23 cellular contexts compared by ENCODE assay signal in the genomic region with DNA sequence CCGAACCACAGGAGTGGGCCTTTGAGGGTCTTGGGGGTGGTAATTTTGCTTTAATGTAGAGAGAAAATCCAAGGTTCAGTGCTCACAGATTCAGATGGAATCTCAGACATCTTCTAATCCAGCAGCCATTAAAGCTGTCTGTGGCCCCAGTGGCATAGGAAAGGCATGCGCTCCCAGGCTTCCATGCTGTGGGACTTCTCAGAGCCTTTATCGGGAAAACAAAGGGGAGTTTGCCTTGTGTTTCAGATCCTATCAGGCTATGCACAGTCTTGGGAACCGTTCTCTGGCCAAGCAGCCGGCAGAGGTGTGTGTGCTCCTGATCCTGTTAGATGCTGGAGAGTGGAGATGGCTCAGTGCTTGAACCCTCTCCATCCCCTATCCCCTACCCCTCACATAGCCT. TPM values are rescaled to one million over a fixed set of nuclear protein-coding genes. Genes with fewer than 3 reads are reported as not detected.
DNase-seq lines count a peak whose midpoint lies in the region; ATAC-seq, FAIRE-seq and TF ChIP-seq lines count a peak whose summit lies in the region.
"Had no signal": no experiment of that assay in that cellular context is flagged by ENCODE, and none has a peak within 500 bp of the region (broad histone marks: within the 10 kb centered on the region; RNA-seq: fewer than 3 reads in every experiment).

No MANE protein-coding gene starts in this region.

- H3K36me3 Mint-ChIP-seq in stimulated activated effector memory CD8-positive, alpha-beta T cell treated with anti-CD3 and anti-CD28 coated beads, Interleukin-12 subunit alpha, Interleukin-12 subunit beta, amount 100 ng/mL, for 72 hours, result peaks cover 41% of the 10 kb centered on the region
- no peaks in the 10 kb centered on the region for H3K36me3 Mint-ChIP-seq in activated T-cell treated with anti-CD3 and anti-CD28 coated beads, Interleukin-2, amount 50 U/mL, for 4 hours (ENCODE audit: insufficient read depth)
- H3K36me3 Mint-ChIP-seq in stimulated activated naive B cell treated with anti-CD40 and anti-IgM and Interleukin-4, amounts not matched to agents 10 μg/mL and 1 μg/mL and 100 μg/mL, for 72 hours, result no peaks in the 10 kb centered on the region

- no peak overlapping the region; the same call in 1 of the 2 replicates for H3K9ac ChIP-seq in HepG2 (ENCODE audit: insufficient read depth, low read depth, low read length)
- H3K9ac ChIP-seq: BLaER1 had no signal

- H3K9me3 ChIP-seq in HepG2 (ENCODE audit: low read length), result no peaks in the 10 kb centered on the region
- no peaks in the 10 kb centered on the region for H3K9me3 ChIP-seq in right lobe of liver
- H3K9me3 ChIP-seq: adrenal gland, BLaER1, left lung, Peyer's patch had no signal

- TF ChIP-seq POLR2A in HepG2 (IDR thresholded peaks at IDR 0.05; ENCODE audit: insufficient read depth in 1 of 2, low read depth in 2 of 2, low read length in 2 of 2) (no peak), right lobe of liver (IDR thresholded peaks at IDR 0.05) (no peak)

- in situ Hi-C loops in HepG2 (cut with HindIII; ENCODE audit: extremely low pct_ligation_motif_present, low pct_unique_long_range_greater_than_20kb), result no loop called here

- no peak overlapping the region for H3K4me3 Mint-ChIP-seq in stimulated activated effector memory CD8-positive, alpha-beta T cell treated with anti-CD3 and anti-CD28 coated beads, Interleukin-12 subunit alpha, Interleukin-12 subunit beta, amount 100 ng/mL, for 72 hours
- no peak overlapping the region for H3K4me3 Mint-ChIP-seq in activated T-cell treated with anti-CD3 and anti-CD28 coated beads, Interleukin-2, amount 50 U/mL, for 4 hours
- H3K4me3 Mint-ChIP-seq in stimulated activated naive B cell treated with anti-CD40 and anti-IgM and Interleukin-4, amounts not matched to agents 10 μg/mL and 1 μg/mL and 100 μg/mL, for 72 hours, result no peak overlapping the region
- H3K4me3 Mint-ChIP-seq: T-helper 17 cell had no signal

- H3K27me3 ChIP-seq in HepG2 (ENCODE audit: control insufficient read depth in 1 of 2, insufficient read depth in 2 of 2, low read length in 2 of 2), result no peaks in the 10 kb centered on the region
- no peaks in the 10 kb centered on the region for H3K27me3 ChIP-seq in right lobe of liver
- H3K27me3 ChIP-seq in layer of hippocampus (ENCODE audit: control insufficient read depth, insufficient read depth, low read length), result no peaks in the 10 kb centered on the region
- H3K27me3 ChIP-seq: adrenal gland, BLaER1, Peyer's patch had no signal

- no peak overlapping the region for H2AFZ ChIP-seq in HepG2 (ENCODE audit: low read length)

- TF ChIP-seq CTCF in HepG2 (CRISPR knock-in tag; IDR thresholded peaks at IDR 0.05), result no peak
- no peak for TF ChIP-seq CTCF in right lobe of liver (IDR thresholded peaks at IDR 0.05)

- TF ChIP-seq EP300 in HepG2 (IDR thresholded peaks at IDR 0.05; ENCODE audit: low read depth in 2 of 2, low read length in 2 of 2), result no peak
- no peak for TF ChIP-seq EP300 in HepG2 (CRISPR knock-in tag; IDR thresholded peaks at IDR 0.05; ENCODE audit: borderline replicate concordance)

- FAIRE-seq in HepG2 (lab: Jason Lieb, UNC), result peak; percentile 28
- FAIRE-seq: GM18507 had no signal

- H3K4me3 ChIP-seq in HepG2 (replicated peaks in 1 of 3; ENCODE audit: insufficient read depth in 1 of 3, low read depth in 2 of 3, low read length in 3 of 3), result no peak overlapping the region
- H3K4me3 ChIP-seq in right lobe of liver, result no peak overlapping the region
- H3K4me3 ChIP-seq: adrenal gland, BLaER1, left lung had no signal

- H3K9me3 Mint-ChIP-seq in stimulated activated effector memory CD8-positive, alpha-beta T cell treated with anti-CD3 and anti-CD28 coated beads, Interleukin-12 subunit alpha, Interleukin-12 subunit beta, amount 100 ng/mL, for 72 hours, result no peaks in the 10 kb centered on the region
- no peaks in the 10 kb centered on the region for H3K9me3 Mint-ChIP-seq in activated T-cell treated with anti-CD3 and anti-CD28 coated beads, Interleukin-2, amount 50 U/mL, for 4 hours
- no peaks in the 10 kb centered on the region for H3K9me3 Mint-ChIP-seq in stimulated activated naive B cell treated with anti-CD40 and anti-IgM and Interleukin-4, amounts not matched to agents 10 μg/mL and 1 μg/mL and 100 μg/mL, for 72 hours

- H3K27ac Mint-ChIP-seq in stimulated activated effector memory CD8-positive, alpha-beta T cell treated with anti-CD3 and anti-CD28 coated beads, Interleukin-12 subunit alpha, Interleukin-12 subunit beta, amount 100 ng/mL, for 72 hours, result peak overlapping the region; percentile 11
- H3K27ac Mint-ChIP-seq in stimulated activated naive B cell treated with anti-CD40 and anti-IgM and Interleukin-4, amounts not matched to agents 10 μg/mL and 1 μg/mL and 100 μg/mL, for 72 hours, result no peak overlapping the region
- H3K27ac Mint-ChIP-seq: T-helper 17 cell had no signal

- ATAC-seq in HepG2, result no peak
- ATAC-seq in right lobe of liver, result no peak
- no peak for ATAC-seq in stimulated activated effector memory CD8-positive, alpha-beta T cell treated with anti-CD3 and anti-CD28 coated beads, Interleukin-12 subunit alpha, Interleukin-12 subunit beta, amount 100 ng/mL, for 72 hours
- ATAC-seq in activated T-cell treated with anti-CD3 and anti-CD28 coated beads, Interleukin-2, amount 50 U/mL, for 4 hours, result no peak
- ATAC-seq in stimulated activated naive B cell treated with anti-CD40 and anti-IgM and Interleukin-4, amounts not matched to agents 10 μg/mL and 1 μg/mL and 100 μg/mL, for 72 hours (replicated peaks), result no peak
- ATAC-seq: left lung, T-helper 17 cell had no signal

- CTCF ChIA-PET in HepG2 (lab: Yijun Ruan, JAX; ENCODE audit: low intra/inter-chr PET ratio, low total read pairs), result interaction anchor here (2.3 kb wide), 1 partner anchor 13 kb away, joined by 9 read pairs; no protein-coding TSS in a partner anchor

- no peaks in the 10 kb centered on the region for H3K79me2 ChIP-seq in HepG2 (ENCODE audit: insufficient read depth, low read length)

- H4K20me1 ChIP-seq in HepG2 (ENCODE audit: insufficient read depth, low read length), result no peaks in the 10 kb centered on the region
- H4K20me1 ChIP-seq: BLaER1 had no signal

- H3K27me3 Mint-ChIP-seq in activated T-cell treated with anti-CD3 and anti-CD28 coated beads, Interleukin-2, amount 50 U/mL, for 4 hours (ENCODE audit: low read depth), result peaks cover 12% of the 10 kb centered on the region
- H3K27me3 Mint-ChIP-seq in stimulated activated naive B cell treated with anti-CD40 and anti-IgM and Interleukin-4, amounts not matched to agents 10 μg/mL and 1 μg/mL and 100 μg/mL, for 72 hours, result peaks cover 26 to 29% of the 10 kb centered on the region in 2 donors

- H3K36me3 ChIP-seq in HepG2 (replicated peaks in 1 of 2; ENCODE audit: control insufficient read depth in 1 of 2, insufficient read depth in 2 of 2, low read length in 2 of 2), result no peaks in the 10 kb centered on the region
- no peaks in the 10 kb centered on the region for H3K36me3 ChIP-seq in right lobe of liver
- H3K36me3 ChIP-seq: adrenal gland, BLaER1, left lung, Peyer's patch had no signal

- H3K4me2 ChIP-seq in HepG2 (ENCODE audit: low read depth, low read length), result peak overlapping the region; percentile 94; the same call in 1 of the 2 replicates

- WGBS in HepG2 (ENCODE audit: low lambda C conversion rate), result 95% methylated on average over 4 of the region's 5 CpGs
- 100% methylated on average over 1 of the region's 5 CpGs for WGBS in right lobe of liver (ENCODE audit: insufficient coverage, low coverage, low lambda C conversion rate, missing lambda C conversion rate)

- DNase-seq in HepG2 (ENCODE audit: low spot score), result no peak
- DNase-seq in right lobe of liver, result no peak
- no peak for DNase-seq in stimulated activated effector memory CD8-positive, alpha-beta T cell treated with anti-CD3 and anti-CD28 coated beads, Interleukin-12 subunit alpha, Interleukin-12 subunit beta, amount 100 ng/mL, for 72 hours (ENCODE audit: low spot score in 2 of 2)
- DNase-seq in activated T-cell treated with anti-CD3 and anti-CD28 coated beads, Interleukin-2, amount 50 U/mL, for 4 hours, result no peak
- DNase-seq in stimulated activated naive B cell treated with anti-CD40 and anti-IgM and Interleukin-4, amounts not matched to agents 10 μg/mL and 1 μg/mL and 100 μg/mL, for 72 hours, result no peak
- no peak for DNase-seq in stimulated activated naive CD4-positive, alpha-beta T cell (lab: John Stamatoyannopoulos, UW)
- no peak for DNase-seq in activated T-cell treated with anti-CD3 and anti-CD28 coated beads for 4 hours
- DNase-seq: activated CD4-positive, alpha-beta T cell treated with anti-CD3 and anti-CD28 coated beads for 48 hours; adrenal gland; central memory CD4-positive, alpha-beta T cell; left lung; NCI-H1105; NCI-H2107; NCI-H510A; NK-92 treated with Interleukin-12 subunit alpha and Interleukin-12 subunit beta, amount 100 ng/mL, for 24 hours; T-helper 17 cell had no signal

- intact Hi-C loops in HepG2 (cut with micrococcal nuclease; ENCODE audit: unreplicated experiment), result no loop called here
- intact Hi-C loops in right lobe of liver (cut with DNase I), result no loop called here

- no peak for TF ChIP-seq RAD21 in HepG2 (CRISPR knock-in tag; IDR thresholded peaks at IDR 0.05)

- H3K27ac ChIP-seq in HepG2 (ENCODE audit: extremely low read length, insufficient read depth, low read length), result no peak overlapping the region
- no peak overlapping the region for H3K27ac ChIP-seq in right lobe of liver
- H3K27ac ChIP-seq in layer of hippocampus (ENCODE audit: low read depth, low read length), result peak overlapping the region; percentile 75

- BruUV-seq in HepG2 (replicated peaks; lab: Mats Ljungman, UMichigan), result no TSS peak

- POLR2A ChIA-PET in HepG2 (lab: Yijun Ruan, JAX), result interaction anchor here (0.6 to 6.9 kb wide), 11 partner anchors 7 to 146 kb away, joined by 3 to 127 read pairs (median 8); a partner anchor contains a TSS

- H3K4me1 ChIP-seq in HepG2 (ENCODE audit: insufficient read depth, low read length) (peaks cover 75% of the 10 kb centered on the region), right lobe of liver (peaks cover 0 to 18% (median 0%) of the 10 kb centered on the region in 4 donors)

- H3K4me1 Mint-ChIP-seq in stimulated activated effector memory CD8-positive, alpha-beta T cell treated with anti-CD3 and anti-CD28 coated beads, Interleukin-12 subunit alpha, Interleukin-12 subunit beta, amount 100 ng/mL, for 72 hours, result peaks cover 19% of the 10 kb centered on the region
- peaks cover 3% of the 10 kb centered on the region for H3K4me1 Mint-ChIP-seq in activated T-cell treated with anti-CD3 and anti-CD28 coated beads, Interleukin-2, amount 50 U/mL, for 4 hours (ENCODE audit: low read depth)
- H3K4me1 Mint-ChIP-seq in stimulated activated naive B cell treated with anti-CD40 and anti-IgM and Interleukin-4, amounts not matched to agents 10 μg/mL and 1 μg/mL and 100 μg/mL, for 72 hours, result no peaks in the 10 kb centered on the region
- H3K4me1 Mint-ChIP-seq: T-helper 17 cell had no signal

RNA-seq across cellular contexts. Expression of a gene that starts 7.8 kb away (rescaled TPM):
- total RNA-seq in HepG2 (2016; rRNA removed; fragmentation: Illumina TruSeq; extraction: Trizol) (2.8 and 5.9 TPM in 2 replicates), right lobe of liver (1 to 10 TPM; 1.8 to 4.2 (median 3.4) TPM)
- total RNA-seq in HepG2 (2016; cell fraction: cytosol; rRNA removed; fragmentation: Illumina TruSeq; extraction: Trizol; ENCODE audit: low read depth), result 1.1 and 2.0 TPM in 2 replicates
- total RNA-seq in HepG2 (2016; cell fraction: insoluble cytoplasmic fraction; rRNA removed; fragmentation: Illumina TruSeq; extraction: Trizol), result 2.8 and 5.0 TPM in 2 replicates
- 3.1 and 3.2 TPM in 2 replicates for total RNA-seq in HepG2 (2016; cell fraction: membrane; rRNA removed; fragmentation: Illumina TruSeq; extraction: Trizol)
- total RNA-seq in HepG2 (2016; cell fraction: nucleus; rRNA removed; fragmentation: Illumina TruSeq; extraction: Trizol), result 7.2 and 8.0 TPM in 2 replicates
- 2.7 and 3.3 TPM in 2 replicates for polyA plus RNA-seq in HepG2 (2011; rRNA removed)
- polyA plus RNA-seq in HepG2 (2011; cell fraction: cytosol; rRNA removed), result 1.8 and 2.1 TPM in 2 replicates
- polyA plus RNA-seq in HepG2 (2011; cell fraction: nucleus; rRNA removed), result 5.0 and 7.4 TPM in 2 replicates
- polyA plus RNA-seq in HepG2 (2012), result 2.3 and 3.3 TPM in 2 replicates
- polyA plus RNA-seq in HepG2 (2016; cell fraction: cytosol; fragmentation: Illumina TruSeq; extraction: Trizol; ENCODE audit: low read depth), result 0.83 and 1.3 TPM in 2 replicates
- polyA plus RNA-seq in HepG2 (2016; cell fraction: insoluble cytoplasmic fraction; fragmentation: Illumina TruSeq; extraction: Trizol; ENCODE audit: low read depth), result 2.4 and 5.1 TPM in 2 replicates
- polyA plus RNA-seq in HepG2 (2016; cell fraction: membrane; fragmentation: Illumina TruSeq; extraction: Trizol; ENCODE audit: low read depth), result 2.8 and 3.2 TPM in 2 replicates
- 14.1 and 15.0 TPM in 2 replicates for polyA plus RNA-seq in HepG2 (2016; cell fraction: nucleus; fragmentation: Illumina TruSeq; extraction: Trizol; ENCODE audit: insufficient read depth, low read depth)
- 4.0 and 29.5 TPM in 2 replicates for polyA minus RNA-seq in HepG2 (2011; rRNA and poly(A)+ RNA removed; ENCODE audit: low replicate concordance)
- 1.8 and 1.9 TPM in 2 replicates for polyA minus RNA-seq in HepG2 (2011; cell fraction: cytosol; rRNA and poly(A)+ RNA removed)
- 2.4 and 2.8 TPM in 2 replicates for polyA minus RNA-seq in HepG2 (2011; cell fraction: nucleus; rRNA and poly(A)+ RNA removed)
- total RNA-seq in activated T-cell treated with anti-CD3 and anti-CD28 coated beads, Interleukin-2, amount 50 U/mL, for 4 hours, result 10 to 100 TPM in 1 of 3 donors, 1 to 10 TPM in 2; 3.6 to 11.9 (median 6.7) TPM

RNA-seq across cellular contexts. Expression of a gene that starts 31.9 kb away (rescaled TPM):
- total RNA-seq in HepG2 (2016; rRNA removed; fragmentation: Illumina TruSeq; extraction: Trizol) (1.0 and 2.7 TPM in 2 replicates), right lobe of liver (1 to 10 TPM in 1 of 6 experiments, under 1 TPM in 5; 0.37 to 1.6 (median 0.83) TPM)
- 0.79 and 1.1 TPM in 2 replicates for total RNA-seq in HepG2 (2016; cell fraction: cytosol; rRNA removed; fragmentation: Illumina TruSeq; extraction: Trizol; ENCODE audit: low read depth)
- 1.1 and 2.2 TPM in 2 replicates for total RNA-seq in HepG2 (2016; cell fraction: insoluble cytoplasmic fraction; rRNA removed; fragmentation: Illumina TruSeq; extraction: Trizol)
- total RNA-seq in HepG2 (2016; cell fraction: membrane; rRNA removed; fragmentation: Illumina TruSeq; extraction: Trizol), result 1.0 and 1.5 TPM in 2 replicates
- 2.3 and 2.7 TPM in 2 replicates for total RNA-seq in HepG2 (2016; cell fraction: nucleus; rRNA removed; fragmentation: Illumina TruSeq; extraction: Trizol)
- 11.8 and 13.6 TPM in 2 replicates for polyA plus RNA-seq in HepG2 (2011; rRNA removed)
- 10.8 and 11.2 TPM in 2 replicates for polyA plus RNA-seq in HepG2 (2011; cell fraction: cytosol; rRNA removed)
- polyA plus RNA-seq in HepG2 (2011; cell fraction: nucleus; rRNA removed), result 21.1 and 23.7 TPM in 2 replicates
- 5.8 and 8.1 TPM in 2 replicates for polyA plus RNA-seq in HepG2 (2012)
- polyA plus RNA-seq in HepG2 (2016; cell fraction: cytosol; fragmentation: Illumina TruSeq; extraction: Trizol; ENCODE audit: low read depth), result 0.49 and 0.54 TPM in 2 replicates
- 1.3 TPM in 2 replicates for polyA plus RNA-seq in HepG2 (2016; cell fraction: insoluble cytoplasmic fraction; fragmentation: Illumina TruSeq; extraction: Trizol; ENCODE audit: low read depth)
- 0.65 and 1.0 TPM in 2 replicates for polyA plus RNA-seq in HepG2 (2016; cell fraction: membrane; fragmentation: Illumina TruSeq; extraction: Trizol; ENCODE audit: low read depth)
- 5.4 and 6.5 TPM in 2 replicates for polyA plus RNA-seq in HepG2 (2016; cell fraction: nucleus; fragmentation: Illumina TruSeq; extraction: Trizol; ENCODE audit: insufficient read depth, low read depth)
- 0.91 and 31.9 TPM in 2 replicates for polyA minus RNA-seq in HepG2 (2011; rRNA and poly(A)+ RNA removed; ENCODE audit: low replicate concordance)
- 4.7 and 5.3 TPM in 2 replicates for polyA minus RNA-seq in HepG2 (2011; cell fraction: cytosol; rRNA and poly(A)+ RNA removed)
- polyA minus RNA-seq in HepG2 (2011; cell fraction: nucleus; rRNA and poly(A)+ RNA removed), result 8.9 and 10.4 TPM in 2 replicates
- total RNA-seq in activated T-cell treated with anti-CD3 and anti-CD28 coated beads, Interleukin-2, amount 50 U/mL, for 4 hours, result not detected
- total RNA-seq: SK-MEL-5 had no signal

RNA-seq across cellular contexts. Expression of a gene that starts 58.4 kb away (rescaled TPM):
- total RNA-seq in HepG2 (2016; rRNA removed; fragmentation: Illumina TruSeq; extraction: Trizol) (2.7 and 3.4 TPM in 2 replicates), right lobe of liver (under 1 TPM; 0.06 to 0.37 (median 0.19) TPM)
- total RNA-seq in HepG2 (2016; cell fraction: cytosol; rRNA removed; fragmentation: Illumina TruSeq; extraction: Trizol; ENCODE audit: low read depth), result 0.26 and 1.5 TPM in 2 replicates
- total RNA-seq in HepG2 (2016; cell fraction: insoluble cytoplasmic fraction; rRNA removed; fragmentation: Illumina TruSeq; extraction: Trizol), result 2.4 and 2.5 TPM in 2 replicates
- 1.4 and 2.1 TPM in 2 replicates for total RNA-seq in HepG2 (2016; cell fraction: membrane; rRNA removed; fragmentation: Illumina TruSeq; extraction: Trizol)
- 0.59 and 1.6 TPM in 2 replicates for total RNA-seq in HepG2 (2016; cell fraction: nucleus; rRNA removed; fragmentation: Illumina TruSeq; extraction: Trizol)
- polyA plus RNA-seq in HepG2 (2011; rRNA removed), result 3.4 and 3.5 TPM in 2 replicates
- polyA plus RNA-seq in HepG2 (2011; cell fraction: cytosol; rRNA removed), result 2.7 and 3.1 TPM in 2 replicates
- 3.4 TPM in 2 replicates for polyA plus RNA-seq in HepG2 (2011; cell fraction: nucleus; rRNA removed)
- polyA plus RNA-seq in HepG2 (2012), result 4.1 and 4.4 TPM in 2 replicates
- 0.70 and 1.3 TPM in 2 replicates for polyA plus RNA-seq in HepG2 (2016; cell fraction: cytosol; fragmentation: Illumina TruSeq; extraction: Trizol; ENCODE audit: low read depth)
- polyA plus RNA-seq in HepG2 (2016; cell fraction: insoluble cytoplasmic fraction; fragmentation: Illumina TruSeq; extraction: Trizol; ENCODE audit: low read depth), result 2.0 and 2.4 TPM in 2 replicates
- 1.0 and 1.1 TPM in 2 replicates for polyA plus RNA-seq in HepG2 (2016; cell fraction: membrane; fragmentation: Illumina TruSeq; extraction: Trizol; ENCODE audit: low read depth)
- 1.6 and 1.8 TPM in 2 replicates for polyA plus RNA-seq in HepG2 (2016; cell fraction: nucleus; fragmentation: Illumina TruSeq; extraction: Trizol; ENCODE audit: insufficient read depth, low read depth)
- polyA minus RNA-seq in HepG2 (2011; rRNA and poly(A)+ RNA removed; ENCODE audit: low replicate concordance), result 1.2 TPM in 1 of 2 replicates, not detected in the other
- polyA minus RNA-seq in HepG2 (2011; cell fraction: cytosol; rRNA and poly(A)+ RNA removed), result 0.99 and 1.1 TPM in 2 replicates
- polyA minus RNA-seq in HepG2 (2011; cell fraction: nucleus; rRNA and poly(A)+ RNA removed), result 1.3 and 2.5 TPM in 2 replicates
- total RNA-seq in activated T-cell treated with anti-CD3 and anti-CD28 coated beads, Interleukin-2, amount 50 U/mL, for 4 hours, result not detected
- total RNA-seq: adrenal gland, Peyer's patch, SK-MEL-5, urinary bladder had no signal
- polyA plus RNA-seq: esophagus, urinary bladder had no signal
